9 cellular contexts compared by ENCODE assay signal in the genomic region with DNA sequence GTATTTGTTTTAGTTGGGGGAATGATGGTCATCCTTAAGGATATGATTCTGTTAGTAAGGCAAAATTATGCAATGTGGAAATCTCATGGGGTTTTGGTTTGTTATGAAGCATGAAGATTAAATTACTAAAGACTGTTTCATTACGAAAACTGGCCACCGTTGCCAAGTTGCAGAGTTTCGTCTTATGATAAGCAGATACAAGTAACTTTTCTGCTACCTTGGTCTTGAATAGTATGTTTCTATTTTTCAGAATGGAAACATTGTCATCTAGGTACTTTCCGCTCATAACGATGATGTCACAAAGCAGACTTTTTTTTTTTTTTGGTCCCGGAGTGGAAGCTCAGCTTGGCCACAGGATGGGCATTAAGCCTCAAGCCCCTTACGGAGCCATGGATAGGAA. TPM values are rescaled to one million over a fixed set of nuclear protein-coding genes. Genes with fewer than 3 reads are reported as not detected.
DNase-seq lines count a peak whose midpoint lies in the region; ATAC-seq lines count a peak whose summit lies in the region.
"Had no signal": no experiment of that assay in that cellular context is flagged by ENCODE, and none has a peak within 500 bp of the region (broad histone marks: within the 10 kb centered on the region; RNA-seq: fewer than 3 reads in every experiment).

No MANE protein-coding gene starts in this region.

- H3K27me3 Mint-ChIP-seq in activated CD4-positive, alpha-beta memory T cell treated with anti-CD3 and anti-CD28 coated beads, Interleukin-2, amount 10 ng/mL, durations not matched to agents 7 days and 5 days: no peaks in the 10 kb centered on the region

- intact Hi-C loops in sciatic nerve (cut with DNase I): no loop called here

- CTCF ChIA-PET in activated CD4-positive, alpha-beta memory T cell treated with anti-CD3 and anti-CD28 coated beads, Interleukin-2, amount 10 ng/mL, durations not matched to agents 7 days and 5 days (lab: Charles Lee): interaction anchor here (1.6 to 2.2 kb wide), 2 partner anchors 66 to 69 kb away, joined by 3 to 8 read pairs; no protein-coding TSS in a partner anchor

- DNase-seq in activated CD4-positive, alpha-beta memory T cell treated with anti-CD3 and anti-CD28 coated beads, Interleukin-2, amount 10 ng/mL, durations not matched to agents 7 days and 5 days: no peak
- DNase-seq in sciatic nerve (ENCODE audit: low spot score): peak; percentile 85
- DNase-seq in anterior cingulate cortex (lab: John Stamatoyannopoulos, UW): no peak
- DNase-seq in DMS53 treated with DMSO at 0.1 percent for 48 hours (lab: John Stamatoyannopoulos, UW; ENCODE audit: unreplicated experiment): no peak
- DNase-seq in LoVo (ENCODE audit: low spot score): no peak
- DNase-seq: heart right ventricle, NCI-H2081 had no signal

- peaks cover 37% of the 10 kb centered on the region for H3K4me1 Mint-ChIP-seq in activated CD4-positive, alpha-beta memory T cell treated with anti-CD3 and anti-CD28 coated beads, Interleukin-2, amount 10 ng/mL, durations not matched to agents 7 days and 5 days

- POLR2A ChIA-PET in activated CD4-positive, alpha-beta memory T cell treated with anti-CD3 and anti-CD28 coated beads, Interleukin-2, amount 10 ng/mL, durations not matched to agents 7 days and 5 days (lab: Charles Lee): interaction anchor here (0.7 kb wide), 1 partner anchor 14 kb away, joined by 4 read pairs; a partner anchor contains a TSS

- H3K9me3 Mint-ChIP-seq in activated CD4-positive, alpha-beta memory T cell treated with anti-CD3 and anti-CD28 coated beads, Interleukin-2, amount 10 ng/mL, durations not matched to agents 7 days and 5 days: no peaks in the 10 kb centered on the region

- H3K27ac Mint-ChIP-seq in activated CD4-positive, alpha-beta memory T cell treated with anti-CD3 and anti-CD28 coated beads, Interleukin-2, amount 10 ng/mL, durations not matched to agents 7 days and 5 days: peak overlapping the region; percentile 59

- no peak overlapping the region for H3K4me3 Mint-ChIP-seq in activated CD4-positive, alpha-beta memory T cell treated with anti-CD3 and anti-CD28 coated beads, Interleukin-2, amount 10 ng/mL, durations not matched to agents 7 days and 5 days

- ATAC-seq in GM18499 (IDR thresholded peaks at IDR 0.05; ENCODE audit: insufficient read depth, unreplicated experiment) (peak; percentile 32), GM21825 (IDR thresholded peaks at IDR 0.05; ENCODE audit: unreplicated experiment) (peak; percentile 36), sciatic nerve (peak; percentile 86)

- peaks cover 19% of the 10 kb centered on the region for H3K36me3 Mint-ChIP-seq in activated CD4-positive, alpha-beta memory T cell treated with anti-CD3 and anti-CD28 coated beads, Interleukin-2, amount 10 ng/mL, durations not matched to agents 7 days and 5 days (ENCODE audit: low read depth)

RNA-seq across cellular contexts. Expression of a gene that starts 4.2 kb away (rescaled TPM):
- total RNA-seq in activated CD4-positive, alpha-beta memory T cell treated with anti-CD3 and anti-CD28 coated beads, Interleukin-2, amount 10 ng/mL, durations not matched to agents 7 days and 5 days: 1 to 10 TPM; 6.4 to 6.7 TPM
- total RNA-seq in sciatic nerve: 0.36 TPM

RNA-seq across cellular contexts. Expression of a gene that starts 14.1 kb away (rescaled TPM):
- total RNA-seq in activated CD4-positive, alpha-beta memory T cell treated with anti-CD3 and anti-CD28 coated beads, Interleukin-2, amount 10 ng/mL, durations not matched to agents 7 days and 5 days: 10 to 100 TPM; 16.2 to 19.3 TPM
- 20.7 TPM for total RNA-seq in sciatic nerve

RNA-seq across cellular contexts. Expression of a gene that starts 25.6 kb away (rescaled TPM):
- 10 to 100 TPM; 29.7 to 31.8 TPM for total RNA-seq in activated CD4-positive, alpha-beta memory T cell treated with anti-CD3 and anti-CD28 coated beads, Interleukin-2, amount 10 ng/mL, durations not matched to agents 7 days and 5 days
- 59.3 TPM for total RNA-seq in sciatic nerve

Comparison
In these comparisons a context has a peak if more than half of its experiments do, and no peak if none do; other contexts are left out.
1. ATAC-seq: peak in every context shown above with its lines; median percentile 86 in sciatic nerve; 36 in GM21825; 32 in GM18499.